Comparison of ENCODE assay signal across 8 cellular contexts in genomic region chr11:71580057-71581003, GRCh38. TPM values are rescaled to one million over a fixed set of nuclear protein-coding genes. Genes with fewer than 3 reads are reported as not detected.
DNase-seq lines count a peak whose midpoint lies in the region; ATAC-seq and TF ChIP-seq lines count a peak whose summit lies in the region.

No MANE protein-coding gene starts in this region.

- no peaks in the 10 kb centered on the region for H3K9me3 ChIP-seq in effector memory CD4-positive, alpha-beta T cell (ENCODE audit: control insufficient read depth, low read length)

- DNase-seq in H4 (ENCODE audit: low spot score) (peak; percentile 69), NCI-H446 (lab: John Stamatoyannopoulos, UW) (peak; percentile 26 to 72), head of caudate nucleus (peak in 41 of 42 donors; percentile 7 to 85 (median 65)), posterior vena cava (ENCODE audit: low spot score) (peak; percentile 59)
- no peak for DNase-seq in effector memory CD4-positive, alpha-beta T cell
- no peak for DNase-seq in activated CD8-positive, alpha-beta memory T cell treated with anti-CD3 and anti-CD28 coated beads, Interleukin-2, amount 50 U/mL, for 4 hours

- no peak overlapping the region for H3K4me3 ChIP-seq in effector memory CD4-positive, alpha-beta T cell (ENCODE audit: insufficient read depth, low read depth, low read length, poor library complexity, severe bottlenecking)

- H3K36me3 ChIP-seq in effector memory CD4-positive, alpha-beta T cell (ENCODE audit: control insufficient read depth, insufficient read depth, low read length), result no peaks in the 10 kb centered on the region

- no peaks in the 10 kb centered on the region for H3K27me3 ChIP-seq in effector memory CD4-positive, alpha-beta T cell (replicated peaks; ENCODE audit: control insufficient read depth, insufficient read depth, low read length, poor library complexity, severe bottlenecking)

- intact Hi-C loops in head of caudate nucleus (cut with DNase I) (no loop called here), posterior vena cava (cut with DNase I) (no loop called here)

- H3K9me3 Mint-ChIP-seq in activated T-helper 17 cell treated with anti-CD3 and anti-CD28 coated beads, Interleukin-2, amount 50 U/mL, for 72 hours, result no peaks in the 10 kb centered on the region

- no peak overlapping the region for H3K27ac Mint-ChIP-seq in activated T-helper 17 cell treated with anti-CD3 and anti-CD28 coated beads, Interleukin-2, amount 50 U/mL, for 72 hours

- peaks cover 3% of the 10 kb centered on the region for H3K4me1 Mint-ChIP-seq in activated T-helper 17 cell treated with anti-CD3 and anti-CD28 coated beads, Interleukin-2, amount 50 U/mL, for 72 hours

- peak; percentile 95 for TF ChIP-seq CTCF in C4-2B (conservative IDR thresholded peaks at IDR 0.05)

- H3K27me3 Mint-ChIP-seq in activated T-helper 17 cell treated with anti-CD3 and anti-CD28 coated beads, Interleukin-2, amount 50 U/mL, for 72 hours, result peaks cover 27% of the 10 kb centered on the region

- H3K4me3 Mint-ChIP-seq in activated T-helper 17 cell treated with anti-CD3 and anti-CD28 coated beads, Interleukin-2, amount 50 U/mL, for 72 hours, result no peak overlapping the region

- no peak overlapping the region; the same call in 1 of the 2 replicates for H3K27ac ChIP-seq in C4-2B
- no peak overlapping the region for H3K27ac ChIP-seq in effector memory CD4-positive, alpha-beta T cell (ENCODE audit: insufficient read depth, low read length, poor library complexity, severe bottlenecking)

- ATAC-seq in activated T-helper 17 cell treated with anti-CD3 and anti-CD28 coated beads, Interleukin-2, amount 50 U/mL, for 72 hours (replicated peaks), result peak; percentile 52

- H3K36me3 Mint-ChIP-seq in activated T-helper 17 cell treated with anti-CD3 and anti-CD28 coated beads, Interleukin-2, amount 50 U/mL, for 72 hours (ENCODE audit: low read depth), result no peaks in the 10 kb centered on the region

- no peaks in the 10 kb centered on the region for H3K4me1 ChIP-seq in effector memory CD4-positive, alpha-beta T cell (ENCODE audit: control insufficient read depth, insufficient read depth, low read length, poor library complexity, severe bottlenecking)

RNA-seq across cellular contexts. Expression of gene KRTAP5-11, which starts 2.3 kb away (rescaled TPM):
- not detected in 2 replicates for total RNA-seq in H4 (2014; rRNA removed; shearing (Covaris generic))
- not detected for total RNA-seq in activated T-helper 17 cell treated with anti-CD3 and anti-CD28 coated beads, Interleukin-2, amount 50 U/mL, for 72 hours
- not detected for total RNA-seq in posterior vena cava

RNA-seq across cellular contexts. Expression of gene KRTAP5-10, which starts 15.0 kb away (rescaled TPM):
- not detected in 2 replicates for total RNA-seq in H4 (2014; rRNA removed; shearing (Covaris generic))
- total RNA-seq in activated T-helper 17 cell treated with anti-CD3 and anti-CD28 coated beads, Interleukin-2, amount 50 U/mL, for 72 hours, result not detected
- total RNA-seq in posterior vena cava, result not detected

RNA-seq across cellular contexts. Expression of gene KRTAP5-9, which starts 32.1 kb away (rescaled TPM):
- not detected in 2 replicates for total RNA-seq in H4 (2014; rRNA removed; shearing (Covaris generic))
- under 1 TPM in 1 of 2 donors, not detected in 1; 0.22 TPM for total RNA-seq in activated T-helper 17 cell treated with anti-CD3 and anti-CD28 coated beads, Interleukin-2, amount 50 U/mL, for 72 hours
- total RNA-seq in posterior vena cava, result under 1 TPM; 0.19 to 0.37 TPM

RNA-seq across cellular contexts. Expression of gene KRTAP5-8, which starts 42.5 kb away (rescaled TPM):
- total RNA-seq in H4 (2014; rRNA removed; shearing (Covaris generic)), result not detected in 2 replicates
- under 1 TPM in 1 of 2 donors, not detected in 1; 0.50 TPM for total RNA-seq in activated T-helper 17 cell treated with anti-CD3 and anti-CD28 coated beads, Interleukin-2, amount 50 U/mL, for 72 hours
- total RNA-seq in posterior vena cava, result not detected

RNA-seq across cellular contexts. Expression of gene KRTAP5-7, which starts 53.3 kb away (rescaled TPM):
- total RNA-seq in H4 (2014; rRNA removed; shearing (Covaris generic)), result not detected in 2 replicates
- total RNA-seq in activated T-helper 17 cell treated with anti-CD3 and anti-CD28 coated beads, Interleukin-2, amount 50 U/mL, for 72 hours, result under 1 TPM in 1 of 2 donors, not detected in 1; 0.17 TPM
- total RNA-seq in posterior vena cava, result under 1 TPM in 1 of 2 donors, not detected in 1; 0.24 TPM

Comparison
In these comparisons a context has a peak if more than half of its experiments do, and no peak if none do; other contexts are left out.
1. DNase-seq: peak in H4 (single experiment), NCI-H446 (2 of 2), head of caudate nucleus (41 of 42) and posterior vena cava (single experiment); none in effector memory CD4-positive, alpha-beta T cell (0 of 3) and activated CD8-positive, alpha-beta memory T cell treated with anti-CD3 and anti-CD28 coated beads, Interleukin-2, amount 50 U/mL, for 4 hours (single experiment).